In the genomic region with DNA sequence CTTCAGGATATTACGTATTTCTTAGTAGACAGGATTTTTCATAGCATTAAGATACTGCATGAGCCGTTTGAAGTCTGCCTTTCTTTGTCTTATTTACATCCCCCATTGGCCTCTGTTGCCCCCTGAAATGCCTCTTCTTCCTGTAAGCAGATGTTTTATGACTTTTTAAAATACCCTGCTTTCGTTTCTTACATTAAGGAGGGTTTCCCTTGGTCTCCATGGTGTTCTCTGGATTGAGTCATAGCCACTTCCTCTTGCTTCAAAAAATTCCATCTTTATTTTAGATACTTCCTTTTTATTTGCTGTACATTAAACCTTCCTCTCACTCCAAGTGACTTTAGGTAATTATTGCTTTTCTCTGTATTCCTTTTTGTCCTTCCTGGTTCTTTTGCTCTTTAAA, we compare ENCODE assay signal across 10 cellular contexts.
DNase-seq lines count a peak whose midpoint lies in the region; TF ChIP-seq lines count a peak whose summit lies in the region.
"Had no signal": no experiment of that assay in that cellular context is flagged by ENCODE, and none has a peak within 500 bp of the region (broad histone marks: within the 10 kb centered on the region; RNA-seq: fewer than 3 reads in every experiment).

No MANE protein-coding gene starts in this region.

- CTCF ChIA-PET in activated naive CD4-positive, alpha-beta T cell treated with anti-CD3 and anti-CD28 coated beads for 36 hours (lab: Charles Lee): no interaction called here

- 0 out of 2 replicates have a peak overlapping the region, but pooled peaks have one; percentile 1 for H3K4me3 ChIP-seq in OCI-LY3 (ENCODE audit: low read length)
- H3K4me3 ChIP-seq in osteoblast (ENCODE audit: insufficient read depth, low read length): peak overlapping the region; percentile 26

- H3K9ac ChIP-seq in OCI-LY3 (ENCODE audit: low read length): peak overlapping the region; percentile 3; the same call in 1 of the 2 replicates

- H3K9me3 ChIP-seq in OCI-LY3 (ENCODE audit: insufficient read depth, low read length): peaks cover 5% of the 10 kb centered on the region
- H3K9me3 ChIP-seq in osteoblast (ENCODE audit: low read depth, low read length): no peaks in the 10 kb centered on the region

- no peak for TF ChIP-seq CTCF in OCI-LY3 (IDR thresholded peaks at IDR 0.05; ENCODE audit: low read depth, low read length)
- TF ChIP-seq CTCF in osteoblast (IDR thresholded peaks at IDR 0.05; ENCODE audit: extremely low read depth, low read depth, low read length): no peak

- DNase-seq in EL (peak; percentile 53), dermis blood vessel endothelial cell (peak; percentile 90), osteoblast (ENCODE audit: insufficient read length, low spot score, missing footprints) (peak; percentile 84), GM19238 (ENCODE audit: insufficient read length, low spot score) (no peak), iPS-NIHi7 (ENCODE audit: extremely low spot score) (no peak), DMS153 (lab: John Stamatoyannopoulos, UW) (no peak)
- no peak for DNase-seq in activated naive CD4-positive, alpha-beta T cell treated with anti-CD3 and anti-CD28 coated beads for 36 hours
- DNase-seq: activated T-cell treated with anti-CD3 and anti-CD28 coated beads, Interleukin-2, amount 50 U/mL, for 1 hour; NCI-H1048 had no signal

- H3K79me2 ChIP-seq in OCI-LY3 (ENCODE audit: low read length): peaks cover 21% of the 10 kb centered on the region
- H3K79me2 ChIP-seq in osteoblast (ENCODE audit: insufficient read depth, low read length): peaks cover 8% of the 10 kb centered on the region

- H3K27me3 ChIP-seq in OCI-LY3 (ENCODE audit: low read depth, low read length) (no peaks in the 10 kb centered on the region), osteoblast (ENCODE audit: insufficient read depth, low read length) (no peaks in the 10 kb centered on the region)

- H3K4me1 Mint-ChIP-seq in activated naive CD4-positive, alpha-beta T cell treated with anti-CD3 and anti-CD28 coated beads for 36 hours (ENCODE audit: low read depth): peaks cover 5% of the 10 kb centered on the region

- no peak overlapping the region for H3K27ac Mint-ChIP-seq in activated naive CD4-positive, alpha-beta T cell treated with anti-CD3 and anti-CD28 coated beads for 36 hours

- H3K27ac ChIP-seq in OCI-LY3 (ENCODE audit: low read length) (peak overlapping the region; percentile 37), osteoblast (ENCODE audit: low read depth, low read length) (peak overlapping the region; percentile 57)

- H3K36me3 ChIP-seq in OCI-LY3 (replicated peaks; ENCODE audit: low read depth, low read length) (peaks cover 62% of the 10 kb centered on the region), osteoblast (ENCODE audit: insufficient read depth, low read length) (peaks cover 24% of the 10 kb centered on the region)

- H3K9me3 Mint-ChIP-seq in activated naive CD4-positive, alpha-beta T cell treated with anti-CD3 and anti-CD28 coated beads for 36 hours: no peaks in the 10 kb centered on the region

- peaks cover 49% of the 10 kb centered on the region for H3K4me1 ChIP-seq in OCI-LY3 (ENCODE audit: low read length)
- H3K4me1 ChIP-seq in osteoblast (ENCODE audit: insufficient read depth, low read length): peaks cover 10% of the 10 kb centered on the region

- H4K20me1 ChIP-seq in OCI-LY3 (ENCODE audit: insufficient read depth, low read length) (no peaks in the 10 kb centered on the region), osteoblast (ENCODE audit: insufficient read depth, low read length) (no peaks in the 10 kb centered on the region)

- H3K4me3 Mint-ChIP-seq in activated naive CD4-positive, alpha-beta T cell treated with anti-CD3 and anti-CD28 coated beads for 36 hours: no peak overlapping the region

- peaks cover 2% of the 10 kb centered on the region for H3K36me3 Mint-ChIP-seq in activated naive CD4-positive, alpha-beta T cell treated with anti-CD3 and anti-CD28 coated beads for 36 hours (ENCODE audit: low read depth)

- H3K27me3 Mint-ChIP-seq in activated naive CD4-positive, alpha-beta T cell treated with anti-CD3 and anti-CD28 coated beads for 36 hours (ENCODE audit: low read depth): peaks cover 11% of the 10 kb centered on the region

- intact Hi-C loops in activated naive CD4-positive, alpha-beta T cell treated with anti-CD3 and anti-CD28 coated beads for 36 hours (cut with micrococcal nuclease): no loop called here

- H2AFZ ChIP-seq in OCI-LY3 (ENCODE audit: low read depth, low read length) (no peak overlapping the region), osteoblast (ENCODE audit: low read length) (no peak overlapping the region)

- H3K4me2 ChIP-seq in OCI-LY3 (ENCODE audit: low read length): peak overlapping the region; percentile 48
- peak overlapping the region; percentile 74 for H3K4me2 ChIP-seq in osteoblast (ENCODE audit: insufficient read depth, low read length)

Comparison
In these comparisons a context has a peak if more than half of its experiments do, and no peak if none do; other contexts are left out.
1. DNase-seq: peak in EL (single experiment), dermis blood vessel endothelial cell (single experiment) and osteoblast (single experiment); none in GM19238 (single experiment), iPS-NIHi7 (single experiment), DMS153 (single experiment) and activated naive CD4-positive, alpha-beta T cell treated with anti-CD3 and anti-CD28 coated beads for 36 hours (single experiment).